10 cellular contexts compared by ENCODE assay signal in genomic region chr12:43776498-43776897, GRCh38. TPM values are rescaled to one million over a fixed set of nuclear protein-coding genes. Genes with fewer than 3 reads are reported as not detected.
DNase-seq lines count a peak whose midpoint lies in the region; ATAC-seq and TF ChIP-seq lines count a peak whose summit lies in the region.
"Had no signal": no experiment of that assay in that cellular context is flagged by ENCODE, and none has a peak within 500 bp of the region (broad histone marks: within the 10 kb centered on the region; RNA-seq: fewer than 3 reads in every experiment).

No MANE protein-coding gene starts in this region.

- POLR2A ChIA-PET in CD8-positive, alpha-beta T cell (lab: Charles Lee) = interaction anchor here (1.0 kb wide), 1 partner anchor 17 kb away, joined by 3 read pairs; the partner anchor contains the start of gene IRAK4

- intact Hi-C loops in CD8-positive, alpha-beta T cell (cut with DNase I, micrococcal nuclease) = loop anchor here (1.0 to 2.0 kb wide), 2 partner anchors 18 to 106 kb away; partner anchors contain the start of genes IRAK4 (in 1 of the 2) and PUS7L (in 1 of the 2)

- no peaks in the 10 kb centered on the region for H3K9me3 Mint-ChIP-seq in CD8-positive, alpha-beta T cell
- H3K9me3 Mint-ChIP-seq in type B pancreatic cell = no peaks in the 10 kb centered on the region

- no peak overlapping the region for H3K4me3 ChIP-seq in CD8-positive, alpha-beta T cell (ENCODE audit: low read depth, low read length)
- H3K4me3 ChIP-seq in GM23248 (no peak overlapping the region), OCI-LY1 (ENCODE audit: low read depth, low read length, poor library complexity, severe bottlenecking) (no peak overlapping the region), fibroblast of lung (replicated peaks in 1 of 4; ENCODE audit: control extremely low read depth in 1 of 4, insufficient read depth in 1 of 4, low read depth in 3 of 4, low read length in 4 of 4) (no peak overlapping the region)
- H3K4me3 ChIP-seq: lung, SK-N-MC had no signal

- H3K9me2 ChIP-seq in GM23248 (ENCODE audit: insufficient read depth) (no peaks in the 10 kb centered on the region), OCI-LY1 (ENCODE audit: low read depth, low read length) (no peaks in the 10 kb centered on the region)

- H3K27me3 Mint-ChIP-seq in CD8-positive, alpha-beta T cell (ENCODE audit: low read depth) = no peaks in the 10 kb centered on the region
- no peaks in the 10 kb centered on the region for H3K27me3 Mint-ChIP-seq in type B pancreatic cell

- H2AFZ ChIP-seq in GM23248 (no peak overlapping the region), OCI-LY1 (ENCODE audit: low read length) (no peak overlapping the region), fibroblast of lung (ENCODE audit: low read length) (no peak overlapping the region)

- H3F3A ChIP-seq in GM23248 (ENCODE audit: insufficient read depth) (no peaks in the 10 kb centered on the region), OCI-LY1 (ENCODE audit: insufficient read depth, low read length) (no peaks in the 10 kb centered on the region)

- H3K27ac ChIP-seq in CD8-positive, alpha-beta T cell (ENCODE audit: low read depth, low read length) = no peak overlapping the region
- H3K27ac ChIP-seq in GM23248 (no peak overlapping the region), OCI-LY1 (ENCODE audit: low read depth, low read length, poor library complexity, severe bottlenecking) (no peak overlapping the region), fibroblast of lung (ENCODE audit: insufficient read depth, low read length) (no peak overlapping the region)
- H3K27ac ChIP-seq: SK-N-MC had no signal

- no peaks in the 10 kb centered on the region for H3K9me3 ChIP-seq in CD8-positive, alpha-beta T cell (ENCODE audit: low read length)
- H3K9me3 ChIP-seq in GM23248 (ENCODE audit: low read depth) (no peaks in the 10 kb centered on the region), OCI-LY1 (ENCODE audit: low read length) (no peaks in the 10 kb centered on the region), fibroblast of lung (ENCODE audit: control insufficient read depth, insufficient read depth, low read depth, low read length) (no peaks in the 10 kb centered on the region)

- H3K27me3 ChIP-seq in CD8-positive, alpha-beta T cell (ENCODE audit: insufficient read depth, low read length) = no peaks in the 10 kb centered on the region
- no peaks in the 10 kb centered on the region for H3K27me3 ChIP-seq in GM23248 (replicated peaks; ENCODE audit: insufficient read depth)
- no peaks in the 10 kb centered on the region for H3K27me3 ChIP-seq in OCI-LY1 (ENCODE audit: insufficient read depth, low read length)
- H3K27me3 ChIP-seq in fibroblast of lung (ENCODE audit: control insufficient read depth, insufficient read depth, low read length) = no peaks in the 10 kb centered on the region

- H3K4me3 Mint-ChIP-seq in CD8-positive, alpha-beta T cell = no peak overlapping the region
- H3K4me3 Mint-ChIP-seq in type B pancreatic cell = no peak overlapping the region

- H3K4me1 Mint-ChIP-seq in CD8-positive, alpha-beta T cell (ENCODE audit: low read depth) = peaks cover 4% of the 10 kb centered on the region
- H3K4me1 Mint-ChIP-seq in type B pancreatic cell (ENCODE audit: unreplicated experiment) = no peaks in the 10 kb centered on the region

- peaks cover 43% of the 10 kb centered on the region for H3K36me3 Mint-ChIP-seq in CD8-positive, alpha-beta T cell
- H3K36me3 Mint-ChIP-seq in type B pancreatic cell = no peaks in the 10 kb centered on the region

- DNase-seq in CD8-positive, alpha-beta T cell = no peak
- DNase-seq in GM23248 (peak; percentile 49), fibroblast of lung (ENCODE audit: low read depth in 2 of 2) (peak; percentile 13 to 53), type B pancreatic cell (ENCODE audit: extremely low spot score, unreplicated experiment) (no peak), NCI-H774 (lab: John Stamatoyannopoulos, UW) (no peak)
- DNase-seq in activated CD8-positive, alpha-beta memory T cell treated with anti-CD3 and anti-CD28 coated beads, Interleukin-2, amount 50 U/mL, for 48 hours = no peak

- peak; percentile 80 for ATAC-seq in CD8-positive, alpha-beta T cell
- ATAC-seq in HG03025 (IDR thresholded peaks at IDR 0.05; ENCODE audit: low FRiP score, unreplicated experiment) = no peak

- no peaks in the 10 kb centered on the region for H4K20me1 ChIP-seq in GM23248 (ENCODE audit: insufficient read depth)
- H4K20me1 ChIP-seq in OCI-LY1 (ENCODE audit: insufficient read depth, low read length) = no peaks in the 10 kb centered on the region
- no peaks in the 10 kb centered on the region for H4K20me1 ChIP-seq in fibroblast of lung (ENCODE audit: control insufficient read depth, extremely low read depth, insufficient read depth, low read length)

- H3K79me2 ChIP-seq in GM23248 (ENCODE audit: insufficient read depth) = no peaks in the 10 kb centered on the region
- no peaks in the 10 kb centered on the region for H3K79me2 ChIP-seq in OCI-LY1 (ENCODE audit: insufficient read depth, low read length)
- H3K79me2 ChIP-seq in fibroblast of lung (ENCODE audit: control insufficient read depth, insufficient read depth, low read length) = no peaks in the 10 kb centered on the region

- TF ChIP-seq CTCF in CD8-positive, alpha-beta T cell (IDR thresholded peaks at IDR 0.05) = peak; percentile 56
- peak; percentile 71 for TF ChIP-seq CTCF in OCI-LY1 (IDR thresholded peaks at IDR 0.05; ENCODE audit: low read length)
- peak; percentile 33 to 46 for TF ChIP-seq CTCF in fibroblast of lung (conservative IDR thresholded peaks at IDR 0.05 in 1 of 2, IDR thresholded peaks at IDR 0.05 in 1 of 2; ENCODE audit: low read depth in 1 of 2, low read length in 2 of 2)
- peak; percentile 70 for TF ChIP-seq CTCF in type B pancreatic cell (conservative IDR thresholded peaks at IDR 0.05)

- in situ Hi-C loops in GM23248 (cut with MboI) = no loop called here

- 70 to 71% methylated on average over 3 of the region's 3 CpGs for WGBS in GM23248 (ENCODE audit: low coverage in 1 of 2, low lambda C conversion rate in 2 of 2, missing lambda C conversion rate in 2 of 2), 2 experiments

- peaks cover 46% of the 10 kb centered on the region for H3K36me3 ChIP-seq in CD8-positive, alpha-beta T cell (ENCODE audit: insufficient read depth, low read length)
- H3K36me3 ChIP-seq in GM23248 (ENCODE audit: low read depth) (peaks cover 21% of the 10 kb centered on the region), OCI-LY1 (ENCODE audit: insufficient read depth, low read length) (peaks cover 79% of the 10 kb centered on the region), fibroblast of lung (ENCODE audit: control insufficient read depth, insufficient read depth, low read length) (peaks cover 2% of the 10 kb centered on the region)

- H3K4me2 ChIP-seq in GM23248 (ENCODE audit: unreplicated experiment) (no peak overlapping the region), OCI-LY1 (ENCODE audit: low read length) (no peak overlapping the region), fibroblast of lung (ENCODE audit: extremely low read depth, insufficient read depth, low read length) (no peak overlapping the region)

- no peaks in the 10 kb centered on the region for H3K4me1 ChIP-seq in CD8-positive, alpha-beta T cell (ENCODE audit: insufficient read depth, low read length)
- H3K4me1 ChIP-seq in GM23248 (ENCODE audit: insufficient read depth) (no peaks in the 10 kb centered on the region), OCI-LY1 (ENCODE audit: insufficient read depth, low read length, severe bottlenecking) (no peaks in the 10 kb centered on the region), fibroblast of lung (ENCODE audit: control insufficient read depth, extremely low read depth, insufficient read depth, low read length) (no peaks in the 10 kb centered on the region)

- H3K9ac ChIP-seq in GM23248 (no peak overlapping the region), OCI-LY1 (ENCODE audit: low read length) (no peak overlapping the region), fibroblast of lung (ENCODE audit: insufficient read depth, low read length) (no peak overlapping the region)

- CTCF ChIA-PET in CD8-positive, alpha-beta T cell (lab: Charles Lee) = interaction anchor here (1.1 to 4.4 kb wide), 6 partner anchors 11 to 107 kb away, joined by 3 to 50 read pairs (median 6); partner anchors contain the start of genes IRAK4, PUS7L and TWF1

- H3K27ac Mint-ChIP-seq in CD8-positive, alpha-beta T cell = no peak overlapping the region
- H3K27ac Mint-ChIP-seq in type B pancreatic cell = no peak overlapping the region

RNA-seq across cellular contexts. Expression of gene IRAK4, which starts 17.7 kb away (rescaled TPM):
- total RNA-seq in CD8-positive, alpha-beta T cell = 10 to 100 TPM; 19.6 to 22.3 TPM
- 17.6 and 24.0 TPM in 2 replicates for total RNA-seq in GM23248 (2014; rRNA removed; shearing (Covaris generic))
- polyA plus RNA-seq in GM23248 (2016; fragmentation: Nextera tagmentation; extraction: Ambion mirVana) (11.5 and 12.0 TPM in 2 replicates), fibroblast of lung (19.4 and 19.7 TPM in 2 replicates)
- total RNA-seq in fibroblast of lung (20.0 and 27.6 TPM in 2 replicates), type B pancreatic cell (ENCODE audit: low replicate concordance) (6.3 and 14.3 TPM in 2 replicates)
- 9.6 TPM in 2 replicates for polyA plus RNA-seq in fibroblast of lung (2012)
- polyA minus RNA-seq in fibroblast of lung (ENCODE audit: low replicate concordance) = 1.5 and 4.6 TPM in 2 replicates

RNA-seq across cellular contexts. Expression of gene PUS7L, which starts 17.9 kb away (rescaled TPM):
- 10 to 100 TPM; 10.3 to 12.6 TPM for total RNA-seq in CD8-positive, alpha-beta T cell
- 15.0 and 20.6 TPM in 2 replicates for total RNA-seq in GM23248 (2014; rRNA removed; shearing (Covaris generic))
- polyA plus RNA-seq in GM23248 (2016; fragmentation: Nextera tagmentation; extraction: Ambion mirVana) (23.1 and 23.3 TPM in 2 replicates), fibroblast of lung (10.9 and 11.2 TPM in 2 replicates)
- total RNA-seq in fibroblast of lung (14.4 and 17.0 TPM in 2 replicates), type B pancreatic cell (ENCODE audit: low replicate concordance) (7.4 and 11.6 TPM in 2 replicates)
- 5.0 and 6.6 TPM in 2 replicates for polyA plus RNA-seq in fibroblast of lung (2012)
- 1.5 and 7.4 TPM in 2 replicates for polyA minus RNA-seq in fibroblast of lung (ENCODE audit: low replicate concordance)

RNA-seq across cellular contexts. Expression of gene TWF1, which starts 29.6 kb away (rescaled TPM):
- 10 to 100 TPM; 74.1 to 82.2 TPM for total RNA-seq in CD8-positive, alpha-beta T cell
- total RNA-seq in GM23248 (2014; rRNA removed; shearing (Covaris generic)) = 197 and 246 TPM in 2 replicates
- polyA plus RNA-seq in GM23248 (2016; fragmentation: Nextera tagmentation; extraction: Ambion mirVana) (139 and 141 TPM in 2 replicates), fibroblast of lung (117 TPM in 2 replicates)
- total RNA-seq in fibroblast of lung (140 and 167 TPM in 2 replicates), type B pancreatic cell (ENCODE audit: low replicate concordance) (63.5 and 101 TPM in 2 replicates)
- polyA plus RNA-seq in fibroblast of lung (2012) = 85.5 and 94.9 TPM in 2 replicates
- polyA minus RNA-seq in fibroblast of lung (ENCODE audit: low replicate concordance) = 5.8 and 6.5 TPM in 2 replicates

RNA-seq across cellular contexts. Expression of gene TMEM117, which starts 59.4 kb away (rescaled TPM):
- total RNA-seq in CD8-positive, alpha-beta T cell = 1 to 10 TPM; 3.5 to 4.0 TPM
- 14.4 and 19.1 TPM in 2 replicates for total RNA-seq in GM23248 (2014; rRNA removed; shearing (Covaris generic))
- polyA plus RNA-seq in GM23248 (2016; fragmentation: Nextera tagmentation; extraction: Ambion mirVana) (12.1 and 14.7 TPM in 2 replicates), fibroblast of lung (4.8 and 7.8 TPM in 2 replicates)
- total RNA-seq in fibroblast of lung (6.2 and 7.6 TPM in 2 replicates), type B pancreatic cell (ENCODE audit: low replicate concordance) (14.3 and 22.0 TPM in 2 replicates)
- 3.9 and 6.6 TPM in 2 replicates for polyA plus RNA-seq in fibroblast of lung (2012)
- polyA minus RNA-seq in fibroblast of lung (ENCODE audit: low replicate concordance) = 3.8 and 4.4 TPM in 2 replicates

Comparison
In these comparisons a context has a peak if more than half of its experiments do, and no peak if none do; other contexts are left out.
1. DNase-seq: peak in GM23248 (single experiment) and fibroblast of lung (2 of 2); none in CD8-positive, alpha-beta T cell (0 of 7), type B pancreatic cell (single experiment), NCI-H774 (single experiment) and activated CD8-positive, alpha-beta memory T cell treated with anti-CD3 and anti-CD28 coated beads, Interleukin-2, amount 50 U/mL, for 48 hours (single experiment).
2. Peak in every context shown above with its lines, with median percentiles within 50 percentile points of each other: CTCF ChIP-seq.